In the genomic region with DNA sequence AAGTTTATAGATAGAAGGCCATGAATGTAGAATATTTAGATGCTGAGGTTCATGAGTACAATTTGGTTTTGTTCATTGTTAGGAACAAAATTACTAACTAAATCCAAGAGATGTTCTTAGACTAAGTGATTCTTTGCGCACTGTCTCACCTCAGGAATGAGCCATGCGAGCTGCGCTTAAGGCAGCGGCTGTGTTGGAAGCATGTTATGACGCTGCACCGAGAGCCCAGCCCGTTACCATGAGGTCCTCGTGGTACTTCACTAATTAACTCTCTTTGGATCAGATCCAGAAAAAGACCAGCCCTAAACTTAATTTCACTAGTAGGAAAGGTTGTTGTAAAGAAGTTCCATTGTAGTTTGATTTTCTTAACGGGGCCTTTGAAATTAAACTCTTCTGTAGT, we compare ENCODE assay signal across 1 cellular context.
TF ChIP-seq lines count a peak whose summit lies in the region.

No MANE protein-coding gene starts in this region.

TF ChIP-seq in GM23338, 12 proteins besides CTCF, POLR2A, EP300 and RAD21 (continued from another document):
- TF ChIP-seq, protein P1, sequence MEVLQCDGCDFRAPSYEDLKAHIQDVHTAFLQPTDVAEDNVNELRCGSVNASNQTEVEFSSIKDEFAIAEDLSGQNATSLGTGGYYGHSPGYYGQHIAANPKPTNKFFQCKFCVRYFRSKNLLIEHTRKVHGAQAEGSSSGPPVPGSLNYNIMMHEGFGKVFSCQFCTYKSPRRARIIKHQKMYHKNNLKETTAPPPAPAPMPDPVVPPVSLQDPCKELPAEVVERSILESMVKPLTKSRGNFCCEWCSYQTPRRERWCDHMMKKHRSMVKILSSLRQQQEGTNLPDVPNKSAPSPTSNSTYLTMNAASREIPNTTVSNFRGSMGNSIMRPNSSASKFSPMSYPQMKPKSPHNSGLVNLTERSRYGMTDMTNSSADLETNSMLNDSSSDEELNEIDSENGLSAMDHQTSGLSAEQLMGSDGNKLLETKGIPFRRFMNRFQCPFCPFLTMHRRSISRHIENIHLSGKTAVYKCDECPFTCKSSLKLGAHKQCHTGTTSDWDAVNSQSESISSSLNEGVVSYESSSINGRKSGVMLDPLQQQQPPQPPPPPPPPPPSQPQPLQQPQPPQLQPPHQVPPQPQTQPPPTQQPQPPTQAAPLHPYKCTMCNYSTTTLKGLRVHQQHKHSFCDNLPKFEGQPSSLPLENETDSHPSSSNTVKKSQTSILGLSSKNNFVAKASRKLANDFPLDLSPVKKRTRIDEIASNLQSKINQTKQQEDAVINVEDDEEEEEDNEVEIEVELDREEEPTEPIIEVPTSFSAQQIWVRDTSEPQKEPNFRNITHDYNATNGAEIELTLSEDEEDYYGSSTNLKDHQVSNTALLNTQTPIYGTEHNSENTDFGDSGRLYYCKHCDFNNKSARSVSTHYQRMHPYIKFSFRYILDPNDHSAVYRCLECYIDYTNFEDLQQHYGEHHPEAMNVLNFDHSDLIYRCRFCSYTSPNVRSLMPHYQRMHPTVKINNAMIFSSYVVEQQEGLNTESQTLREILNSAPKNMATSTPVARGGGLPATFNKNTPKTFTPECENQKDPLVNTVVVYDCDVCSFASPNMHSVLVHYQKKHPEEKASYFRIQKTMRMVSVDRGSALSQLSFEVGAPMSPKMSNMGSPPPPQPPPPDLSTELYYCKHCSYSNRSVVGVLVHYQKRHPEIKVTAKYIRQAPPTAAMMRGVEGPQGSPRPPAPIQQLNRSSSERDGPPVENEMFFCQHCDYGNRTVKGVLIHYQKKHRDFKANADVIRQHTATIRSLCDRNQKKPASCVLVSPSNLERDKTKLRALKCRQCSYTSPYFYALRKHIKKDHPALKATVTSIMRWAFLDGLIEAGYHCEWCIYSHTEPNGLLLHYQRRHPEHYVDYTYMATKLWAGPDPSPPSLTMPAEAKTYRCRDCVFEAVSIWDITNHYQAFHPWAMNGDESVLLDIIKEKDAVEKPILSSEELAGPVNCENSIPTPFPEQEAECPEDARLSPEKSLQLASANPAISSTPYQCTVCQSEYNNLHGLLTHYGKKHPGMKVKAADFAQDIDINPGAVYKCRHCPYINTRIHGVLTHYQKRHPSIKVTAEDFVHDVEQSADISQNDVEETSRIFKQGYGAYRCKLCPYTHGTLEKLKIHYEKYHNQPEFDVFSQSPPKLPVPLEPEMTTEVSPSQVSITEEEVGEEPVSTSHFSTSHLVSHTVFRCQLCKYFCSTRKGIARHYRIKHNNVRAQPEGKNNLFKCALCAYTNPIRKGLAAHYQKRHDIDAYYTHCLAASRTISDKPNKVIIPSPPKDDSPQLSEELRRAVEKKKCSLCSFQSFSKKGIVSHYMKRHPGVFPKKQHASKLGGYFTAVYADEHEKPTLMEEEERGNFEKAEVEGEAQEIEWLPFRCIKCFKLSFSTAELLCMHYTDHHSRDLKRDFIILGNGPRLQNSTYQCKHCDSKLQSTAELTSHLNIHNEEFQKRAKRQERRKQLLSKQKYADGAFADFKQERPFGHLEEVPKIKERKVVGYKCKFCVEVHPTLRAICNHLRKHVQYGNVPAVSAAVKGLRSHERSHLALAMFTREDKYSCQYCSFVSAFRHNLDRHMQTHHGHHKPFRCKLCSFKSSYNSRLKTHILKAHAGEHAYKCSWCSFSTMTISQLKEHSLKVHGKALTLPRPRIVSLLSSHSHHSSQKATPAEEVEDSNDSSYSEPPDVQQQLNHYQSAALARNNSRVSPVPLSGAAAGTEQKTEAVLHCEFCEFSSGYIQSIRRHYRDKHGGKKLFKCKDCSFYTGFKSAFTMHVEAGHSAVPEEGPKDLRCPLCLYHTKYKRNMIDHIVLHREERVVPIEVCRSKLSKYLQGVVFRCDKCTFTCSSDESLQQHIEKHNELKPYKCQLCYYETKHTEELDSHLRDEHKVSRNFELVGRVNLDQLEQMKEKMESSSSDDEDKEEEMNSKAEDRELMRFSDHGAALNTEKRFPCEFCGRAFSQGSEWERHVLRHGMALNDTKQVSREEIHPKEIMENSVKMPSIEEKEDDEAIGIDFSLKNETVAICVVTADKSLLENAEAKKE (CRISPR knock-in tag; IDR thresholded peaks at IDR 0.05), result no peak
- no peak for TF ChIP-seq JUNB (IDR thresholded peaks at IDR 0.05; ENCODE audit: unreplicated experiment)
- TF ChIP-seq ZNF331 (CRISPR knock-in tag; IDR thresholded peaks at IDR 0.05; ENCODE audit: low read depth), result no peak
